8 cellular contexts compared by ENCODE assay signal in the genomic region with DNA sequence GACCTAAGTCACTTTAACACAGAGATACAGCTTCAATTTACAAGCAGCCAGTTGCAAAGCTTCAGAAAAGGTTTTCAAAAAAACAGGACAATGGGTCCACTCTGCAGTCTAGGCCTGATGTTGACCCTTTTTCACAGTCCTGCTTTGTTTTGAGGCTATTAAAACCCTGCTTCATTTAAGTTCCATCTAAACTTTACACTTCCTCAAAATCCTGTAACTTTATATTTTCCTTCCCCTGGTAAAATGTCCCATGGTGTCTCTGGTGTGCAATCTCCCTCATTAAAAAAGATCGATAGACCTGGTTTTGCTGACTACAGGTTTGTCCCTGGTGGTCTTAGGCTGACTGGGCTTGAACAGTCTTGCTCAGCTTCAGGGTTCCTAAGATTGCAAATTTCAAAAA. TPM values are rescaled to one million over a fixed set of nuclear protein-coding genes. Genes with fewer than 3 reads are reported as not detected.
DNase-seq lines count a peak whose midpoint lies in the region; ATAC-seq, FAIRE-seq and TF ChIP-seq lines count a peak whose summit lies in the region.

No MANE protein-coding gene starts in this region.

- no peak for TF ChIP-seq EP300 in tibial nerve (IDR thresholded peaks at IDR 0.05)

- FAIRE-seq in astrocyte (lab: Jason Lieb, UNC), result no peak

- peaks cover 25% of the 10 kb centered on the region for H3K4me1 Mint-ChIP-seq in activated naive CD4-positive, alpha-beta T cell treated with anti-CD3 and anti-CD28 coated beads for 36 hours (ENCODE audit: low read depth)
- peaks cover 2% of the 10 kb centered on the region for H3K4me1 Mint-ChIP-seq in astrocyte (ENCODE audit: low read depth, unreplicated experiment)

- CTCF ChIA-PET in activated naive CD4-positive, alpha-beta T cell treated with anti-CD3 and anti-CD28 coated beads for 36 hours (lab: Charles Lee), result interaction anchor here (0.6 to 2.0 kb wide), 3 partner anchors 53 to 260 kb away, joined by 3 to 5 read pairs (median 3); a partner anchor contains a TSS

- H3K4me2 ChIP-seq in astrocyte (ENCODE audit: low read length), result peak overlapping the region; percentile 93

- peak overlapping the region; percentile 88 for H3K9ac ChIP-seq in astrocyte (ENCODE audit: low read length)

- no peaks in the 10 kb centered on the region for H3K27me3 Mint-ChIP-seq in activated naive CD4-positive, alpha-beta T cell treated with anti-CD3 and anti-CD28 coated beads for 36 hours (ENCODE audit: low read depth)
- H3K27me3 Mint-ChIP-seq in astrocyte (ENCODE audit: low read depth, unreplicated experiment), result no peaks in the 10 kb centered on the region

- H3K4me3 ChIP-seq in astrocyte (ENCODE audit: insufficient read depth, low read depth, low read length) (peak overlapping the region; percentile 91), lower lobe of right lung (peak overlapping the region; percentile 73), tibial nerve (peak overlapping the region in 3 of 4 donors; percentile 66 to 76 (median 70))

- no peak for ATAC-seq in activated naive CD4-positive, alpha-beta T cell treated with anti-CD3 and anti-CD28 coated beads, Interleukin-2, amount 50 U/mL, for 72 hours
- ATAC-seq in lower lobe of right lung (no peak), HG03159 (IDR thresholded peaks at IDR 0.05; ENCODE audit: unreplicated experiment) (no peak)

- H4K20me1 ChIP-seq in astrocyte (ENCODE audit: insufficient read depth, low read length), result no peaks in the 10 kb centered on the region

- peak overlapping the region; percentile 93 for H3K4me3 Mint-ChIP-seq in activated naive CD4-positive, alpha-beta T cell treated with anti-CD3 and anti-CD28 coated beads for 36 hours
- peak overlapping the region; percentile 91 for H3K4me3 Mint-ChIP-seq in astrocyte (ENCODE audit: unreplicated experiment)

- H3K27ac Mint-ChIP-seq in activated naive CD4-positive, alpha-beta T cell treated with anti-CD3 and anti-CD28 coated beads for 36 hours, result peak overlapping the region; percentile 92
- peak overlapping the region in 1 of 2 donors; percentile 89 for H3K27ac Mint-ChIP-seq in activated naive CD4-positive, alpha-beta T cell treated with anti-CD3 and anti-CD28 coated beads, Interleukin-2, amount 50 U/mL, for 72 hours
- H3K27ac Mint-ChIP-seq in astrocyte (ENCODE audit: unreplicated experiment), result peak overlapping the region; percentile 93

- no peak for TF ChIP-seq CTCF in astrocyte (IDR thresholded peaks at IDR 0.05; ENCODE audit: insufficient read depth, low read depth, low read length)
- TF ChIP-seq CTCF in lower lobe of right lung (IDR thresholded peaks at IDR 0.05), result no peak
- TF ChIP-seq CTCF in tibial nerve (IDR thresholded peaks at IDR 0.05), result no peak

- H3K36me3 ChIP-seq in astrocyte (ENCODE audit: insufficient read depth, low read length) (no peaks in the 10 kb centered on the region), lower lobe of right lung (peaks cover 8% of the 10 kb centered on the region), tibial nerve (peaks cover 0 to 17% (median 6%) of the 10 kb centered on the region in 3 donors)

- intact Hi-C loops in activated naive CD4-positive, alpha-beta T cell treated with anti-CD3 and anti-CD28 coated beads for 36 hours (cut with micrococcal nuclease), result loop anchor here (2.0 to 10.0 kb wide), 3 partner anchors 25 to 1187 kb away; a partner anchor contains a TSS
- intact Hi-C loops in lower lobe of right lung (cut with DNase I), result no loop called here

- DNase-seq in activated naive CD4-positive, alpha-beta T cell treated with anti-CD3 and anti-CD28 coated beads for 36 hours, result no peak
- DNase-seq in activated naive CD4-positive, alpha-beta T cell treated with anti-CD3 and anti-CD28 coated beads, Interleukin-2, amount 50 U/mL, for 72 hours (ENCODE audit: low spot score in 2 of 2), result no peak
- DNase-seq in astrocyte (ENCODE audit: low read depth), result no peak
- no peak for DNase-seq in lower lobe of right lung
- DNase-seq in tibial nerve (ENCODE audit: low spot score in 2 of 2), result no peak
- no peak for DNase-seq in cerebellar nuclear complex (lab: John Stamatoyannopoulos, UW)
- no peak for DNase-seq in NCI-H345 (lab: John Stamatoyannopoulos, UW)

- H3K4me1 ChIP-seq in astrocyte (ENCODE audit: insufficient read depth, low read length) (peaks cover 4% of the 10 kb centered on the region), lower lobe of right lung (peaks cover 24% of the 10 kb centered on the region), tibial nerve (peaks cover 0 to 29% (median 16%) of the 10 kb centered on the region in 4 donors)

- H2AFZ ChIP-seq in astrocyte (ENCODE audit: low read depth, low read length), result no peak overlapping the region

- H3K36me3 Mint-ChIP-seq in activated naive CD4-positive, alpha-beta T cell treated with anti-CD3 and anti-CD28 coated beads for 36 hours (ENCODE audit: low read depth), result peaks cover 7% of the 10 kb centered on the region
- H3K36me3 Mint-ChIP-seq in activated naive CD4-positive, alpha-beta T cell treated with anti-CD3 and anti-CD28 coated beads, Interleukin-2, amount 50 U/mL, for 72 hours, result peaks cover 5 to 24% of the 10 kb centered on the region in 2 donors
- H3K36me3 Mint-ChIP-seq in astrocyte (ENCODE audit: low read depth, unreplicated experiment), result no peaks in the 10 kb centered on the region

- peaks cover under 1% of the 10 kb centered on the region for H3K79me2 ChIP-seq in astrocyte (ENCODE audit: insufficient read depth, low read length)

- H3K9me3 ChIP-seq in astrocyte (ENCODE audit: insufficient read depth, low read depth, low read length) (no peaks in the 10 kb centered on the region), lower lobe of right lung (no peaks in the 10 kb centered on the region), tibial nerve (no peaks in the 10 kb centered on the region)

- no peaks in the 10 kb centered on the region for H3K27me3 ChIP-seq in astrocyte (ENCODE audit: insufficient read depth, low read length)
- no peaks in the 10 kb centered on the region for H3K27me3 ChIP-seq in lower lobe of right lung (ENCODE audit: low read depth)
- H3K27me3 ChIP-seq in tibial nerve, result no peaks in the 10 kb centered on the region

- no peak overlapping the region for H3K27ac ChIP-seq in astrocyte (ENCODE audit: low read depth, low read length)
- H3K27ac ChIP-seq in lower lobe of right lung, result peak overlapping the region; percentile 96
- peak overlapping the region; percentile 90 to 97 (median 94) for H3K27ac ChIP-seq in tibial nerve

- no peak for TF ChIP-seq POLR2A in tibial nerve (IDR thresholded peaks at IDR 0.05)

- no peaks in the 10 kb centered on the region for H3K9me3 Mint-ChIP-seq in activated naive CD4-positive, alpha-beta T cell treated with anti-CD3 and anti-CD28 coated beads for 36 hours
- no peaks in the 10 kb centered on the region for H3K9me3 Mint-ChIP-seq in activated naive CD4-positive, alpha-beta T cell treated with anti-CD3 and anti-CD28 coated beads, Interleukin-2, amount 50 U/mL, for 72 hours
- H3K9me3 Mint-ChIP-seq in astrocyte (ENCODE audit: unreplicated experiment), result no peaks in the 10 kb centered on the region

- 77 to 84% methylated on average over 1 of the region's 1 CpG for WGBS in tibial nerve, 2 donors

RNA-seq across cellular contexts. Expression of a gene that starts 5.1 kb away (rescaled TPM):
- 1,000 to 10,000 TPM; 3,841 to 3,850 TPM for total RNA-seq in activated naive CD4-positive, alpha-beta T cell treated with anti-CD3 and anti-CD28 coated beads for 36 hours
- total RNA-seq in activated naive CD4-positive, alpha-beta T cell treated with anti-CD3 and anti-CD28 coated beads, Interleukin-2, amount 50 U/mL, for 72 hours, result 1,000 to 10,000 TPM; 2,715 to 3,354 TPM
- total RNA-seq in astrocyte, result 1,485 and 1,706 TPM in 2 replicates
- total RNA-seq in lower lobe of right lung, result 1,360 TPM
- 100 to 1,000 TPM; 263 to 397 (median 270) TPM for total RNA-seq in tibial nerve

RNA-seq across cellular contexts. Expression of a gene that starts 24.9 kb away (rescaled TPM):
- total RNA-seq in activated naive CD4-positive, alpha-beta T cell treated with anti-CD3 and anti-CD28 coated beads for 36 hours, result 1 to 10 TPM; 4.2 to 4.7 TPM
- total RNA-seq in activated naive CD4-positive, alpha-beta T cell treated with anti-CD3 and anti-CD28 coated beads, Interleukin-2, amount 50 U/mL, for 72 hours, result 1 to 10 TPM in 1 of 2 donors, under 1 TPM in 1; 0.91 to 5.7 TPM
- total RNA-seq in astrocyte, result 2.9 and 3.4 TPM in 2 replicates
- 8.6 TPM for total RNA-seq in lower lobe of right lung
- total RNA-seq in tibial nerve, result 1 to 10 TPM; 3.9 to 8.1 (median 4.6) TPM

RNA-seq across cellular contexts. Expression of a gene that starts 53.8 kb away (rescaled TPM):
- total RNA-seq in activated naive CD4-positive, alpha-beta T cell treated with anti-CD3 and anti-CD28 coated beads for 36 hours, result 1 to 10 TPM; 2.3 TPM
- 1 to 10 TPM; 4.3 to 4.9 TPM for total RNA-seq in activated naive CD4-positive, alpha-beta T cell treated with anti-CD3 and anti-CD28 coated beads, Interleukin-2, amount 50 U/mL, for 72 hours
- 2.9 and 4.2 TPM in 2 replicates for total RNA-seq in astrocyte
- 6.4 TPM for total RNA-seq in lower lobe of right lung
- total RNA-seq in tibial nerve, result 1 to 10 TPM; 1.2 to 3.3 (median 2.2) TPM
